In the genomic region with DNA sequence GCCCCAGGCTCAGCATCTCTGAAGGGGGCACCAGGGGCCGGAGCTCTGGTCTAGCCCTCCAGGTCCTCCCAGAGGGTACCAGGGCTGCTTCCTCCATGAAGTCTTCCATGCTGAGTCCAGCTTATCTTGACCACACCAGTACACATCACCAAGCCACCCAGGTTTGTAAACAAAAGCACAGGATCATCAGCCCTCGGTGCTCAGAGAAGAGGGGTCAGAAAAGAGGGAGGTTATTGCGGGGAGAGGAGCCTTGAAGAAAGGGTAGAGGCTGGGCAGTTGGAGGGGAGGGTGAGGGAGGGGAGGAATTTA, we compare ENCODE assay signal across 1 cellular context.
TF ChIP-seq lines count a peak whose summit lies in the region.

No MANE protein-coding gene starts in this region.

TF ChIP-seq in K562, 482 proteins besides CTCF, POLR2A, EP300 and RAD21:
- TF ChIP-seq RBM25 (IDR thresholded peaks at IDR 0.05; ENCODE audit: low read depth, low read length, severe bottlenecking) (peak; percentile 40), ZFP36 (IDR thresholded peaks at IDR 0.05; ENCODE audit: low read depth, low read length, partially characterized antibody) (peak; percentile 96), ZNF436 (CRISPR knock-in tag; IDR thresholded peaks at IDR 0.05) (peak; percentile 79), IFI16 (CRISPR knock-in tag; IDR thresholded peaks at IDR 0.05) (no peak)
TF ChIP-seq in K562: peak in this region for 3.
